ENCODE assay signal across 13 cellular contexts in genomic region chr1:58804853-58805252, GRCh38. TPM values are rescaled to one million over a fixed set of nuclear protein-coding genes. Genes with fewer than 3 reads are reported as not detected.
DNase-seq lines count a peak whose midpoint lies in the region; ATAC-seq and TF ChIP-seq lines count a peak whose summit lies in the region.
"Had no signal": no experiment of that assay in that cellular context is flagged by ENCODE, and none has a peak within 500 bp of the region (broad histone marks: within the 10 kb centered on the region; RNA-seq: fewer than 3 reads in every experiment).

No MANE protein-coding gene starts in this region.

- H3K27ac Mint-ChIP-seq in IgD-negative memory B cell (peak overlapping the region; percentile 82 to 93 (median 85)), WTC11 (no peak overlapping the region; the same call in 1 of the 2 replicates)
- H3K27ac Mint-ChIP-seq: progenitor cell of endocrine pancreas had no signal

- peak; percentile 86 for ATAC-seq in WTC11
- ATAC-seq in HG02763 (IDR thresholded peaks at IDR 0.05; ENCODE audit: unreplicated experiment), result no peak
- ATAC-seq in HG02571 (IDR thresholded peaks at IDR 0.05; ENCODE audit: unreplicated experiment), result no peak
- ATAC-seq: naive thymus-derived CD8-positive, alpha-beta T cell had no signal

- peak overlapping the region; percentile 82 to 88 for H3K27ac ChIP-seq in mucosa of rectum (ENCODE audit: low read depth in 2 of 2, low read length in 2 of 2)
- H3K27ac ChIP-seq: SJCRH30 had no signal

- POLR2A ChIA-PET in WTC11 (lab: Charles Lee), result no interaction called here

- H3K4me3 ChIP-seq in GM06990 (replicated peaks; ENCODE audit: low read depth, low read length) (no peak overlapping the region), mucosa of rectum (ENCODE audit: low read length in 2 of 2) (peak overlapping the region in 1 of 2 donors; percentile 29)
- H3K4me3 ChIP-seq: SJCRH30, spleen had no signal

- CTCF ChIA-PET in WTC11 (lab: Charles Lee), result no interaction called here

- no peaks in the 10 kb centered on the region for H3K9me3 ChIP-seq in mucosa of rectum (ENCODE audit: control insufficient read depth in 2 of 2, low read length in 2 of 2)
- H3K9me3 ChIP-seq: SJCRH30, spleen had no signal

- TF ChIP-seq CTCF in GM06990 (IDR thresholded peaks at IDR 0.05; ENCODE audit: insufficient read depth, low read length, poor library complexity, severe bottlenecking), result no peak
- TF ChIP-seq CTCF in WTC11 (IDR thresholded peaks at IDR 0.05), result no peak

- H3K9ac ChIP-seq in mucosa of rectum (ENCODE audit: low read depth in 1 of 2, low read length in 2 of 2), result peak overlapping the region; percentile 14

- H3K27me3 ChIP-seq in GM06990 (replicated peaks; ENCODE audit: control insufficient read depth, insufficient read depth, low read length), result no peaks in the 10 kb centered on the region
- no peaks in the 10 kb centered on the region for H3K27me3 ChIP-seq in mucosa of rectum (ENCODE audit: control insufficient read depth in 2 of 2, insufficient read depth in 2 of 2, low read length in 2 of 2)
- H3K27me3 ChIP-seq: SJCRH30, spleen had no signal

- H3K4me1 Mint-ChIP-seq in IgD-negative memory B cell (peaks cover 41 to 45% (median 44%) of the 10 kb centered on the region in 3 donors), WTC11 (peaks cover 13% of the 10 kb centered on the region)

- H3K27me3 Mint-ChIP-seq in IgD-negative memory B cell (peaks cover 1% of the 10 kb centered on the region), WTC11 (ENCODE audit: low read depth) (no peaks in the 10 kb centered on the region)
- H3K27me3 Mint-ChIP-seq: naive thymus-derived CD8-positive, alpha-beta T cell had no signal

- DNase-seq in GM06990 (ENCODE audit: extremely low read depth, insufficient read length) (peak; percentile 10), WTC11 (ENCODE audit: low spot score) (no peak), NCI-H2196 (lab: John Stamatoyannopoulos, UW; ENCODE audit: unreplicated experiment) (no peak)
- DNase-seq: activated CD4-positive, alpha-beta T cell treated with anti-CD3 and anti-CD28 coated beads, Interleukin-2, amount 50 U/mL, for 1 hour; central memory CD4-positive, alpha-beta T cell; naive thymus-derived CD8-positive, alpha-beta T cell; SJCRH30; spleen had no signal

- peaks cover 7% of the 10 kb centered on the region for H3K36me3 Mint-ChIP-seq in IgD-negative memory B cell
- H3K36me3 Mint-ChIP-seq in WTC11, result no peaks in the 10 kb centered on the region

- H3K4me3 Mint-ChIP-seq in IgD-negative memory B cell, result no peak overlapping the region
- no peak overlapping the region for H3K4me3 Mint-ChIP-seq in WTC11
- H3K4me3 Mint-ChIP-seq: naive thymus-derived CD8-positive, alpha-beta T cell had no signal

- H3K36me3 ChIP-seq in GM06990 (ENCODE audit: control insufficient read depth, insufficient read depth, low read length) (no peaks in the 10 kb centered on the region), mucosa of rectum (ENCODE audit: control insufficient read depth in 2 of 2, insufficient read depth in 2 of 2, low read length in 2 of 2) (no peaks in the 10 kb centered on the region)
- H3K36me3 ChIP-seq: SJCRH30, spleen had no signal

- no peaks in the 10 kb centered on the region for H3K9me3 Mint-ChIP-seq in IgD-negative memory B cell
- H3K9me3 Mint-ChIP-seq in WTC11, result no peaks in the 10 kb centered on the region
- H3K9me3 Mint-ChIP-seq: naive thymus-derived CD8-positive, alpha-beta T cell had no signal

- H3K4me1 ChIP-seq in mucosa of rectum (ENCODE audit: control insufficient read depth in 2 of 2, insufficient read depth in 2 of 2, low read length in 2 of 2), result peaks cover 25 to 38% of the 10 kb centered on the region in 2 donors

TF ChIP-seq in WTC11, 78 proteins besides CTCF, POLR2A, EP300 and RAD21 (continues in another document):
- TF ChIP-seq FOXJ3 (CRISPR knock-in tag; IDR thresholded peaks at IDR 0.05; ENCODE audit: borderline replicate concordance), result no peak
- TF ChIP-seq E2F1 (CRISPR knock-in tag; IDR thresholded peaks at IDR 0.05), result no peak
- TF ChIP-seq AFF4 (CRISPR knock-in tag; IDR thresholded peaks at IDR 0.05; ENCODE audit: borderline replicate concordance), result no peak
- TF ChIP-seq GTF2I (CRISPR knock-in tag; conservative IDR thresholded peaks at IDR 0.05), result no peak
- TF ChIP-seq ZNF512 (CRISPR knock-in tag; IDR thresholded peaks at IDR 0.05; ENCODE audit: borderline replicate concordance), result no peak
- no peak for TF ChIP-seq ZNF416 (CRISPR knock-in tag; IDR thresholded peaks at IDR 0.05)
- TF ChIP-seq ATF1 (CRISPR knock-in tag; IDR thresholded peaks at IDR 0.05), result no peak
- TF ChIP-seq GABPB1 (CRISPR knock-in tag; IDR thresholded peaks at IDR 0.05), result no peak
- TF ChIP-seq IRF2 (CRISPR knock-in tag; IDR thresholded peaks at IDR 0.05; ENCODE audit: borderline replicate concordance, low read depth), result no peak
- TF ChIP-seq ZNF263 (CRISPR knock-in tag; IDR thresholded peaks at IDR 0.05; ENCODE audit: low read depth), result no peak

RNA-seq across cellular contexts. Expression of gene JUN, which starts 21.0 kb away (rescaled TPM):
- polyA plus RNA-seq in IgD-negative memory B cell, result 217 TPM
- 15.9 to 22.1 TPM (median 21.4 TPM) in 3 replicates for total RNA-seq in WTC11 (2021)
